34 cellular contexts compared by ENCODE assay signal in the genomic region with DNA sequence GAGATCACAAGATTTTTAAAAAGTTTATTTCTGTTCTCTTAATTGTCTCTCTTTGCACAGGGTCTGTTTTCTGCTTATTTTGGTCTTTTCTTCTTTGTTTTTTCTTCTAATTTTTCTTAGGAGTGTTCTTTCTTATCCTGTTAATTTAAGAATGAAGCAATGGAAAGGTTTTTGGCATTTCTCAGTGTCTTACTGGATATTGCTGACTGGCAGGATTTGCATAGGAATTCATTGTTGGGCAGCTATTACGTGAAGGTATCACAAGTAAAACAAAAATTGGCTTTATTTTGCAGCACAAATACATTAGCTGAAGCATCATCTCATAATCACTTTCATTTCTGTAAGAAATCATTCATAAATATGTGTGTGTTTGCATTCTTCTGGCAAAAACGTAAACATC.
DNase-seq lines count a peak whose midpoint lies in the region; ATAC-seq, FAIRE-seq and TF ChIP-seq lines count a peak whose summit lies in the region.
"Had no signal": no experiment of that assay in that cellular context is flagged by ENCODE, and none has a peak within 500 bp of the region (broad histone marks: within the 10 kb centered on the region; RNA-seq: fewer than 3 reads in every experiment).

No MANE protein-coding gene starts in this region.

- TF ChIP-seq RAD21 in HepG2 (CRISPR knock-in tag; IDR thresholded peaks at IDR 0.05) (no peak), A549 (conservative IDR thresholded peaks at IDR 0.05 in 1 of 2, IDR thresholded peaks at IDR 0.05 in 1 of 2) (no peak), IMR-90 (IDR thresholded peaks at IDR 0.05; ENCODE audit: low read length) (no peak), K562 (CRISPR knock-in tag; conservative IDR thresholded peaks at IDR 0.05 in 1 of 2, IDR thresholded peaks at IDR 0.05 in 1 of 2) (no peak)

- H3K14ac ChIP-seq in IMR-90 (replicated peaks; ENCODE audit: low read depth, low read length), result no peak overlapping the region

- no peaks in the 10 kb centered on the region for H3K27me3 Mint-ChIP-seq in CD8-positive, alpha-beta T cell (ENCODE audit: low read depth)
- no peaks in the 10 kb centered on the region for H3K27me3 Mint-ChIP-seq in activated CD8-positive, alpha-beta T cell treated with anti-CD3 and anti-CD28 coated beads for 36 hours
- H3K27me3 Mint-ChIP-seq: B cell; CD4-positive, alpha-beta memory T cell; CD4-positive, alpha-beta T cell; CD4-positive, CD25-positive, alpha-beta regulatory T cell; CD8-positive, alpha-beta memory T cell had no signal

- no peak overlapping the region for H2AK9ac ChIP-seq in IMR-90 (replicated peaks; ENCODE audit: low read depth, low read length, poor library complexity)

- H3K9me3 ChIP-seq in HepG2 (ENCODE audit: low read length) (peaks cover 10% of the 10 kb centered on the region; the same call in 1 of the 2 replicates), right lobe of liver (no peaks in the 10 kb centered on the region), A549 (no peaks in the 10 kb centered on the region; the same call in 2 of the 3 replicates), IMR-90 (ENCODE audit: control insufficient read depth, insufficient read depth, low read length) (no peaks in the 10 kb centered on the region), K562 (replicated peaks; ENCODE audit: control insufficient read depth, insufficient read depth, low read depth, low read length) (no peaks in the 10 kb centered on the region), Peyer's patch (no peaks in the 10 kb centered on the region)
- no peaks in the 10 kb centered on the region for H3K9me3 ChIP-seq in CD8-positive, alpha-beta T cell (ENCODE audit: low read length)
- H3K9me3 ChIP-seq: BE2C, Caco-2 had no signal

- no peaks in the 10 kb centered on the region for H3K79me1 ChIP-seq in IMR-90 (ENCODE audit: low read depth in 1 of 2, low read length in 2 of 2)

- H3K79me2 ChIP-seq in HepG2 (ENCODE audit: insufficient read depth, low read length) (no peaks in the 10 kb centered on the region), K562 (ENCODE audit: control insufficient read depth, insufficient read depth, low read length) (no peaks in the 10 kb centered on the region)

- FAIRE-seq in HepG2 (lab: Jason Lieb, UNC) (no peak), A549 (lab: Jason Lieb, UNC) (no peak), K562 (lab: Jason Lieb, UNC) (no peak)
- FAIRE-seq: D721Med had no signal

- no peak overlapping the region for H4K5ac ChIP-seq in IMR-90 (ENCODE audit: low read depth, low read length)

- H2BK15ac ChIP-seq in IMR-90 (ENCODE audit: low read depth, low read length), result no peak overlapping the region

- no peaks in the 10 kb centered on the region for H3K4me1 Mint-ChIP-seq in CD8-positive, alpha-beta T cell (ENCODE audit: low read depth)
- no peaks in the 10 kb centered on the region for H3K4me1 Mint-ChIP-seq in activated CD8-positive, alpha-beta T cell treated with anti-CD3 and anti-CD28 coated beads for 36 hours (ENCODE audit: low read depth)
- H3K4me1 Mint-ChIP-seq: B cell; CD14-positive monocyte; CD4-positive, alpha-beta memory T cell; CD4-positive, CD25-positive, alpha-beta regulatory T cell; CD8-positive, alpha-beta memory T cell had no signal

- H2BK5ac ChIP-seq in IMR-90 (ENCODE audit: low read depth, low read length, poor library complexity, severe bottlenecking), result no peak overlapping the region

- H3K18ac ChIP-seq in IMR-90 (ENCODE audit: low read depth, low read length), result no peak overlapping the region

- H2BK120ac ChIP-seq in IMR-90 (ENCODE audit: low read depth, low read length), result no peak overlapping the region

- no peak overlapping the region for H4K8ac ChIP-seq in IMR-90 (ENCODE audit: low read depth in 2 of 2, low read length in 2 of 2)

- no peak overlapping the region for H3K4me3 Mint-ChIP-seq in CD8-positive, alpha-beta T cell
- no peak overlapping the region for H3K4me3 Mint-ChIP-seq in activated CD8-positive, alpha-beta T cell treated with anti-CD3 and anti-CD28 coated beads for 36 hours
- H3K4me3 Mint-ChIP-seq: B cell; CD14-positive monocyte; CD4-positive, alpha-beta memory T cell; CD4-positive, alpha-beta T cell; CD4-positive, CD25-positive, alpha-beta regulatory T cell; CD8-positive, alpha-beta memory T cell had no signal

- no peak for ATAC-seq in HepG2
- no peak for ATAC-seq in right lobe of liver
- ATAC-seq in A549, result no peak
- no peak for ATAC-seq in IMR-90 (ENCODE audit: low read depth)
- no peak for ATAC-seq in K562
- ATAC-seq in CD8-positive, alpha-beta T cell, result no peak
- ATAC-seq in activated CD8-positive, alpha-beta T cell treated with anti-CD3 and anti-CD28 coated beads for 36 hours, result no peak

- POLR2A ChIA-PET in HepG2 (lab: Yijun Ruan, JAX) (no interaction called here), A549 (lab: Yijun Ruan, JAX) (no interaction called here), IMR-90 (lab: Charles Lee; ENCODE audit: unreplicated experiment) (no interaction called here), K562 (lab: Yijun Ruan, JAX) (no interaction called here)
- POLR2A ChIA-PET in CD8-positive, alpha-beta T cell (lab: Charles Lee), result no interaction called here
- POLR2A ChIA-PET in activated CD8-positive, alpha-beta T cell treated with anti-CD3 and anti-CD28 coated beads for 36 hours (lab: Charles Lee), result no interaction called here

- in situ Hi-C loops in HepG2 (cut with HindIII; ENCODE audit: extremely low pct_ligation_motif_present, low pct_unique_long_range_greater_than_20kb), result no loop called here
- in situ Hi-C loops in IMR-90 (cut with MboI; ENCODE audit: low sequenced_read_pairs), result no loop called here
- in situ Hi-C loops in K562 (cut with MboI), result no loop called here

- no peak overlapping the region for H2BK20ac ChIP-seq in IMR-90 (ENCODE audit: low read depth, low read length)

- dilution Hi-C loops in IMR-90 (cut with HindIII; ENCODE audit: low sequenced_read_pairs, unreplicated experiment), result no loop called here

- intact Hi-C loops in HepG2 (cut with micrococcal nuclease; ENCODE audit: unreplicated experiment) (no loop called here), right lobe of liver (cut with DNase I) (no loop called here), IMR-90 (cut with micrococcal nuclease) (no loop called here), K562 (cut with micrococcal nuclease) (no loop called here)
- intact Hi-C loops in CD8-positive, alpha-beta T cell (cut with DNase I, micrococcal nuclease), result no loop called here
- intact Hi-C loops in activated CD8-positive, alpha-beta T cell treated with anti-CD3 and anti-CD28 coated beads for 36 hours (cut with micrococcal nuclease), result no loop called here

- no peak overlapping the region for H3K27ac ChIP-seq in HepG2 (ENCODE audit: extremely low read length, insufficient read depth, low read length)
- no peak overlapping the region for H3K27ac ChIP-seq in right lobe of liver
- H3K27ac ChIP-seq in A549, result no peak overlapping the region
- no peak overlapping the region for H3K27ac ChIP-seq in IMR-90 (ENCODE audit: insufficient read depth, low read length)
- no peak overlapping the region for H3K27ac ChIP-seq in K562 (ENCODE audit: extremely low read depth, low read depth, low read length)
- H3K27ac ChIP-seq in Peyer's patch, result no peak overlapping the region
- H3K27ac ChIP-seq in CD8-positive, alpha-beta T cell (ENCODE audit: low read depth, low read length), result no peak overlapping the region
- H3K27ac ChIP-seq: 22Rv1; BLaER1; BLaER1 treated with 17β-estradiol and CSF1 and Interleukin-3, amounts not matched to agents 10 nM and 100 nM; C4-2B had no signal

- 2% methylated on average over 2 of the region's 2 CpGs for WGBS in HepG2 (ENCODE audit: low lambda C conversion rate)
- WGBS in right lobe of liver (ENCODE audit: insufficient coverage, low coverage, low lambda C conversion rate, missing lambda C conversion rate), result 65% methylated on average over 2 of the region's 2 CpGs
- 4% methylated on average over 2 of the region's 2 CpGs for WGBS in A549 (ENCODE audit: missing lambda C conversion rate)
- no CpG with 5 or more reads among the region's 2 CpGs for WGBS in IMR-90 (ENCODE audit: extremely low coverage in 2 of 2, insufficient read length in 1 of 2), 2 experiments
- WGBS in K562 (ENCODE audit: insufficient coverage, low coverage, missing lambda C conversion rate), result 0% methylated on average over 2 of the region's 2 CpGs

- no peaks in the 10 kb centered on the region for H3K27me3 ChIP-seq in HepG2 (ENCODE audit: control insufficient read depth in 1 of 2, insufficient read depth in 2 of 2, low read length in 2 of 2)
- H3K27me3 ChIP-seq in right lobe of liver, result no peaks in the 10 kb centered on the region
- H3K27me3 ChIP-seq in IMR-90 (ENCODE audit: control insufficient read depth, insufficient read depth, low read length), result no peaks in the 10 kb centered on the region
- no peaks in the 10 kb centered on the region for H3K27me3 ChIP-seq in K562 (ENCODE audit: control insufficient read depth in 2 of 2, insufficient read depth in 2 of 2, low read length in 2 of 2)
- no peaks in the 10 kb centered on the region for H3K27me3 ChIP-seq in Peyer's patch
- no peaks in the 10 kb centered on the region for H3K27me3 ChIP-seq in CD8-positive, alpha-beta T cell (ENCODE audit: insufficient read depth, low read length)
- H3K27me3 ChIP-seq: BE2C; BLaER1; BLaER1 treated with 17β-estradiol and CSF1 and Interleukin-3, amounts not matched to agents 10 nM and 100 nM had no signal

- DNase-seq in HepG2 (ENCODE audit: low spot score) (no peak), right lobe of liver (no peak), A549 (ENCODE audit: low read depth in 1 of 2, low spot score in 1 of 2) (no peak), IMR-90 (no peak), K562 (ENCODE audit: extremely low read depth in 1 of 4, low spot score in 3 of 4) (no peak), Peyer's patch (no peak)
- DNase-seq in CD8-positive, alpha-beta T cell, result no peak
- DNase-seq in activated CD8-positive, alpha-beta T cell treated with anti-CD3 and anti-CD28 coated beads for 36 hours, result no peak
- DNase-seq: 8988T; ACHN; AML-193; BE2C; C1 segment of cervical spinal cord; Caco-2; Calu3; CD4-positive, alpha-beta memory T cell; CD4-positive, alpha-beta T cell; CD4-positive, CD25-positive, alpha-beta regulatory T cell; CD8-positive, alpha-beta memory T cell; COR-L47; DMS 273 treated with DMSO at 0.1 percent for 48 hours; DMS153; DMS53; DMS79; DMS79 treated with DMSO at 0.1 percent for 48 hours; DND-41; EL had no signal

- H2AFZ ChIP-seq in HepG2 (ENCODE audit: low read length), result no peak overlapping the region
- H2AFZ ChIP-seq in IMR-90 (replicated peaks; ENCODE audit: low read length, poor library complexity), result no peak overlapping the region
- no peak overlapping the region for H2AFZ ChIP-seq in K562 (ENCODE audit: low read depth, low read length)

- CTCF ChIA-PET in HepG2 (lab: Yijun Ruan, JAX; ENCODE audit: low intra/inter-chr PET ratio, low total read pairs), result no interaction called here
- CTCF ChIA-PET in A549 (lab: Yijun Ruan, JAX), result no interaction called here
- CTCF ChIA-PET in IMR-90 (lab: Yijun Ruan, JAX), result no interaction called here
- CTCF ChIA-PET in K562 (lab: Yijun Ruan, JAX; ENCODE audit: low intra/inter-chr PET ratio), result no interaction called here
- CTCF ChIA-PET in CD8-positive, alpha-beta T cell (lab: Charles Lee), result no interaction called here
- CTCF ChIA-PET in activated CD8-positive, alpha-beta T cell treated with anti-CD3 and anti-CD28 coated beads for 36 hours (lab: Charles Lee), result no interaction called here

- H3K23ac ChIP-seq in IMR-90 (ENCODE audit: low read depth, low read length), result no peak overlapping the region

- H3K4ac ChIP-seq in IMR-90 (ENCODE audit: low read depth, low read length), result no peak overlapping the region

- H3K4me1 ChIP-seq in HepG2 (ENCODE audit: insufficient read depth, low read length), result no peaks in the 10 kb centered on the region
- H3K4me1 ChIP-seq in right lobe of liver, result no peaks in the 10 kb centered on the region
- H3K4me1 ChIP-seq in A549, result no peaks in the 10 kb centered on the region
- no peaks in the 10 kb centered on the region for H3K4me1 ChIP-seq in IMR-90 (ENCODE audit: control insufficient read depth, insufficient read depth, low read length)
- no peaks in the 10 kb centered on the region for H3K4me1 ChIP-seq in K562 (replicated peaks in 1 of 2; ENCODE audit: control insufficient read depth in 2 of 2, insufficient read depth in 2 of 2, low read length in 2 of 2)
- no peaks in the 10 kb centered on the region for H3K4me1 ChIP-seq in Peyer's patch
- H3K4me1 ChIP-seq in CD8-positive, alpha-beta T cell (ENCODE audit: insufficient read depth, low read length), result no peaks in the 10 kb centered on the region
- H3K4me1 ChIP-seq: BE2C; BLaER1; BLaER1 treated with 17β-estradiol and CSF1 and Interleukin-3, amounts not matched to agents 10 nM and 100 nM; Caco-2 had no signal

- BruUV-seq in HepG2 (replicated peaks; lab: Mats Ljungman, UMichigan) (no TSS peak), IMR-90 (replicated peaks; lab: Mats Ljungman, UMichigan) (no TSS peak), K562 (replicated peaks; lab: Mats Ljungman, UMichigan) (no TSS peak)

- no peak overlapping the region for H2AK5ac ChIP-seq in IMR-90 (ENCODE audit: low read depth, low read length)

- H3K9me1 ChIP-seq in IMR-90 (ENCODE audit: insufficient read depth, low read length) (no peaks in the 10 kb centered on the region), K562 (ENCODE audit: control insufficient read depth, insufficient read depth, low read length) (no peaks in the 10 kb centered on the region)

- H4K20me1 ChIP-seq in HepG2 (ENCODE audit: insufficient read depth, low read length) (no peaks in the 10 kb centered on the region), IMR-90 (ENCODE audit: insufficient read depth, low read length) (no peaks in the 10 kb centered on the region), K562 (replicated peaks; ENCODE audit: control insufficient read depth, insufficient read depth, low read length) (no peaks in the 10 kb centered on the region)
- H4K20me1 ChIP-seq: BLaER1; BLaER1 treated with 17β-estradiol and CSF1 and Interleukin-3, amounts not matched to agents 10 nM and 100 nM had no signal

- H3K4me3 ChIP-seq in HepG2 (replicated peaks in 1 of 3; ENCODE audit: insufficient read depth in 1 of 3, low read depth in 2 of 3, low read length in 3 of 3) (no peak overlapping the region), right lobe of liver (no peak overlapping the region), A549 (no peak overlapping the region), IMR-90 (ENCODE audit: insufficient read depth, low read depth, low read length) (no peak overlapping the region), K562 (no peak overlapping the region), Peyer's patch (no peak overlapping the region)
- no peak overlapping the region for H3K4me3 ChIP-seq in CD8-positive, alpha-beta T cell (ENCODE audit: low read depth, low read length)
- H3K4me3 ChIP-seq: BLaER1; BLaER1 treated with 17β-estradiol and CSF1 and Interleukin-3, amounts not matched to agents 10 nM and 100 nM had no signal

- H3K36me3 ChIP-seq in HepG2 (replicated peaks in 1 of 2; ENCODE audit: control insufficient read depth in 1 of 2, insufficient read depth in 2 of 2, low read length in 2 of 2), result no peaks in the 10 kb centered on the region
- no peaks in the 10 kb centered on the region for H3K36me3 ChIP-seq in right lobe of liver
- H3K36me3 ChIP-seq in IMR-90 (ENCODE audit: control insufficient read depth, insufficient read depth, low read length), result no peaks in the 10 kb centered on the region
- no peaks in the 10 kb centered on the region for H3K36me3 ChIP-seq in K562 (ENCODE audit: control insufficient read depth, insufficient read depth, low read length)
- no peaks in the 10 kb centered on the region for H3K36me3 ChIP-seq in Peyer's patch
- no peaks in the 10 kb centered on the region for H3K36me3 ChIP-seq in CD8-positive, alpha-beta T cell (ENCODE audit: insufficient read depth, low read length)
- H3K36me3 ChIP-seq: BE2C; BLaER1; BLaER1 treated with 17β-estradiol and CSF1 and Interleukin-3, amounts not matched to agents 10 nM and 100 nM had no signal

- no peak overlapping the region for H4K91ac ChIP-seq in IMR-90 (ENCODE audit: insufficient read depth, low read depth, low read length)

- no peak overlapping the region for H3K27ac Mint-ChIP-seq in CD8-positive, alpha-beta T cell
- H3K27ac Mint-ChIP-seq in activated CD8-positive, alpha-beta T cell treated with anti-CD3 and anti-CD28 coated beads for 36 hours, result no peak overlapping the region
- H3K27ac Mint-ChIP-seq: B cell; CD14-positive monocyte; CD4-positive, alpha-beta memory T cell; CD4-positive, alpha-beta T cell; CD4-positive, CD25-positive, alpha-beta regulatory T cell; CD8-positive, alpha-beta memory T cell had no signal

- TF ChIP-seq POLR2A in HepG2 (IDR thresholded peaks at IDR 0.05; ENCODE audit: insufficient read depth in 1 of 2, low read depth in 2 of 2, low read length in 2 of 2) (no peak), right lobe of liver (IDR thresholded peaks at IDR 0.05) (no peak), A549 (IDR thresholded peaks at IDR 0.05; ENCODE audit: low read length) (no peak), IMR-90 (IDR thresholded peaks at IDR 0.05; ENCODE audit: low read depth, low read length) (no peak), K562 (conservative IDR thresholded peaks at IDR 0.05) (no peak), Peyer's patch (IDR thresholded peaks at IDR 0.05) (no peak)

- no peak overlapping the region for H3K9ac ChIP-seq in HepG2 (ENCODE audit: insufficient read depth, low read depth, low read length)
- H3K9ac ChIP-seq in IMR-90 (ENCODE audit: low read depth, low read length), result no peak overlapping the region
- no peak overlapping the region for H3K9ac ChIP-seq in K562 (ENCODE audit: insufficient read depth in 1 of 2, low read depth in 2 of 2, low read length in 2 of 2)
- H3K9ac ChIP-seq: BLaER1; BLaER1 treated with 17β-estradiol and CSF1 and Interleukin-3, amounts not matched to agents 10 nM and 100 nM had no signal

- H3K56ac ChIP-seq in IMR-90 (ENCODE audit: extremely low read depth, insufficient read depth, low read length), result no peak overlapping the region

- no peaks in the 10 kb centered on the region for H3K36me3 Mint-ChIP-seq in CD8-positive, alpha-beta T cell
- no peaks in the 10 kb centered on the region for H3K36me3 Mint-ChIP-seq in activated CD8-positive, alpha-beta T cell treated with anti-CD3 and anti-CD28 coated beads for 36 hours (ENCODE audit: low read depth)
- H3K36me3 Mint-ChIP-seq: CD14-positive monocyte; CD4-positive, alpha-beta memory T cell; CD4-positive, CD25-positive, alpha-beta regulatory T cell; CD8-positive, alpha-beta memory T cell had no signal

- H3K4me2 ChIP-seq in HepG2 (ENCODE audit: low read depth, low read length), result no peak overlapping the region
- no peak overlapping the region for H3K4me2 ChIP-seq in A549
- H3K4me2 ChIP-seq in IMR-90 (ENCODE audit: low read depth, low read length), result no peak overlapping the region
- no peak overlapping the region for H3K4me2 ChIP-seq in K562 (ENCODE audit: insufficient read depth, low read length)
- H3K4me2 ChIP-seq: BLaER1; BLaER1 treated with 17β-estradiol and CSF1 and Interleukin-3, amounts not matched to agents 10 nM and 100 nM had no signal

- H3K9me3 Mint-ChIP-seq in CD8-positive, alpha-beta T cell, result peaks cover 16% of the 10 kb centered on the region
- peaks cover 14% of the 10 kb centered on the region for H3K9me3 Mint-ChIP-seq in activated CD8-positive, alpha-beta T cell treated with anti-CD3 and anti-CD28 coated beads for 36 hours

- TF ChIP-seq CTCF in HepG2 (CRISPR knock-in tag; IDR thresholded peaks at IDR 0.05), result no peak
- no peak for TF ChIP-seq CTCF in right lobe of liver (IDR thresholded peaks at IDR 0.05)
- TF ChIP-seq CTCF in A549 (IDR thresholded peaks at IDR 0.05), result no peak
- TF ChIP-seq CTCF in IMR-90 (conservative IDR thresholded peaks at IDR 0.05; ENCODE audit: low read depth, low read length), result no peak
- TF ChIP-seq CTCF in K562 (IDR thresholded peaks at IDR 0.05 in 2 of 3, conservative IDR thresholded peaks at IDR 0.05 in 1 of 3; ENCODE audit: insufficient read depth in 2 of 3, low read depth in 1 of 3, low read length in 3 of 3), result no peak
- TF ChIP-seq CTCF in Peyer's patch (IDR thresholded peaks at IDR 0.05), result no peak
- no peak for TF ChIP-seq CTCF in CD8-positive, alpha-beta T cell (IDR thresholded peaks at IDR 0.05)
- no peak for TF ChIP-seq CTCF in activated CD8-positive, alpha-beta T cell treated with anti-CD3 and anti-CD28 coated beads for 36 hours (IDR thresholded peaks at IDR 0.05)

- TF ChIP-seq EP300 in HepG2 (IDR thresholded peaks at IDR 0.05; ENCODE audit: low read depth in 2 of 2, low read length in 2 of 2), result no peak
- TF ChIP-seq EP300 in HepG2 (CRISPR knock-in tag; IDR thresholded peaks at IDR 0.05; ENCODE audit: borderline replicate concordance), result no peak
- TF ChIP-seq EP300 in A549 (IDR thresholded peaks at IDR 0.05), result no peak
- no peak for TF ChIP-seq EP300 in K562 (IDR thresholded peaks at IDR 0.05; ENCODE audit: low read length)
